In genomic region chr1:3167255-3167654, GRCh38 we compare ENCODE assay signal across 28 cellular contexts.
"Had no signal": no experiment of that assay in that cellular context is flagged by ENCODE, and none has a peak within 500 bp of the region (broad histone marks: within the 10 kb centered on the region; RNA-seq: fewer than 3 reads in every experiment).

No MANE protein-coding gene starts in this region.

- H3K9ac ChIP-seq: parathyroid adenoma had no signal

- FAIRE-seq: islet of Langerhans, kidney had no signal

- H3K27me3 ChIP-seq: right atrium auricular region, tibial artery, upper lobe of left lung, vagina had no signal

- H3K4me3 ChIP-seq: heart left ventricle, left lung, lung, right atrium auricular region, skin epidermis, stomach, thoracic aorta, tibial artery, upper lobe of left lung, vagina had no signal

- H3K27ac Mint-ChIP-seq: immature natural killer cell; mesothelial cell of epicardium; naive B cell; natural killer cell; stimulated activated naive B cell treated with anti-CD40 and anti-IgM and Interleukin-4, amounts not matched to agents 10 μg/mL and 1 μg/mL and 100 μg/mL, for 72 hours had no signal

- H3K9me3 Mint-ChIP-seq: immature natural killer cell; mesothelial cell of epicardium; naive B cell; natural killer cell; nephron progenitor cell; stimulated activated naive B cell treated with anti-CD40 and anti-IgM and Interleukin-4, amounts not matched to agents 10 μg/mL and 1 μg/mL and 100 μg/mL, for 72 hours had no signal

- H3K36me3 ChIP-seq: heart left ventricle, left lung, neutrophil, right atrium auricular region, stomach, thoracic aorta, tibial artery, upper lobe of left lung, vagina had no signal

- H2AFZ ChIP-seq: parathyroid adenoma had no signal

- H3K9me3 ChIP-seq: heart left ventricle, left lung, neutrophil, right atrium auricular region, stomach, thoracic aorta, tibial artery, upper lobe of left lung, vagina had no signal

- H3K4me3 Mint-ChIP-seq: immature natural killer cell; mesothelial cell of epicardium; naive B cell; natural killer cell; nephron progenitor cell; stimulated activated naive B cell treated with anti-CD40 and anti-IgM and Interleukin-4, amounts not matched to agents 10 μg/mL and 1 μg/mL and 100 μg/mL, for 72 hours had no signal

- H3K4me1 Mint-ChIP-seq: immature natural killer cell, natural killer cell had no signal

- H3K27ac ChIP-seq: heart left ventricle, left lung, neutrophil, parathyroid adenoma, right atrium auricular region, skin epidermis, thoracic aorta, upper lobe of left lung, vagina had no signal

- DNase-seq: heart left ventricle; immature natural killer cell; kidney; left colon; left lung; mesendoderm; naive B cell; natural killer cell; nephron progenitor cell; occipital lobe; stimulated activated CD4-positive, alpha-beta T cell treated with anti-CD3 and anti-CD28 coated beads, Interleukin-12 subunit alpha, Interleukin-12 subunit beta, amount 100 ng/mL, for 4 hours; stimulated activated CD4-positive, alpha-beta T cell treated with anti-CD3 and anti-CD28 coated beads, Interleukin-15, amount 100 ng/mL, for 24 hours; stimulated activated CD4-positive, alpha-beta T cell treated with anti-CD3 and anti-CD28 coated beads, Interleukin-2, amount 100 ng/mL, for 24 hours; stimulated activated CD4-positive, alpha-beta T cell treated with anti-CD3 and anti-CD28 coated beads, Interleukin-4, amount 100 ng/mL, for 1 hour; stimulated activated naive B cell treated with anti-CD40 and anti-IgM and Interleukin-4, amounts not matched to agents 10 μg/mL and 1 μg/mL and 100 μg/mL, for 72 hours; stimulated activated naive CD8-positive, alpha-beta T cell treated with anti-CD3 and anti-CD28 coated beads, Interleukin-15, Interleukin-2, amounts not matched to agents 100 U/mL and 50 U/mL, for 24 hours; stomach; tibial artery had no signal

- H3K36me3 Mint-ChIP-seq: immature natural killer cell; mesothelial cell of epicardium; naive B cell; natural killer cell; stimulated activated naive B cell treated with anti-CD40 and anti-IgM and Interleukin-4, amounts not matched to agents 10 μg/mL and 1 μg/mL and 100 μg/mL, for 72 hours had no signal

- H3K79me2 ChIP-seq: parathyroid adenoma had no signal
